ENCODE assay signal across 22 cellular contexts in genomic region chr14:101506211-101506920, GRCh38. TPM values are rescaled to one million over a fixed set of nuclear protein-coding genes. Genes with fewer than 3 reads are reported as not detected.
DNase-seq lines count a peak whose midpoint lies in the region; ATAC-seq and TF ChIP-seq lines count a peak whose summit lies in the region.
"Had no signal": no experiment of that assay in that cellular context is flagged by ENCODE, and none has a peak within 500 bp of the region (broad histone marks: within the 10 kb centered on the region; RNA-seq: fewer than 3 reads in every experiment).

No MANE protein-coding gene starts in this region.

- TF ChIP-seq CTCF in dorsolateral prefrontal cortex (IDR thresholded peaks at IDR 0.05 in 54 of 56, conservative IDR thresholded peaks at IDR 0.05 in 2 of 56; ENCODE audit: low read depth in 1 of 56, partially characterized antibody in 56 of 56): no peak
- no peak for TF ChIP-seq CTCF in upper lobe of right lung (IDR thresholded peaks at IDR 0.05)

- no peak for ATAC-seq in upper lobe of right lung
- ATAC-seq: GM23338; stimulated activated effector memory CD8-positive, alpha-beta T cell treated with anti-CD3 and anti-CD28 coated beads, Interleukin-12 subunit alpha, Interleukin-12 subunit beta, amount 100 ng/mL, for 72 hours had no signal

- H3K9me3 Mint-ChIP-seq in activated naive CD4-positive, alpha-beta T cell treated with anti-CD3 and anti-CD28 coated beads for 36 hours: no peaks in the 10 kb centered on the region
- H3K9me3 Mint-ChIP-seq: GM23338; stimulated activated effector memory CD8-positive, alpha-beta T cell treated with anti-CD3 and anti-CD28 coated beads, Interleukin-12 subunit alpha, Interleukin-12 subunit beta, amount 100 ng/mL, for 72 hours had no signal

- no peaks in the 10 kb centered on the region for H3K4me1 Mint-ChIP-seq in activated naive CD4-positive, alpha-beta T cell treated with anti-CD3 and anti-CD28 coated beads for 36 hours (ENCODE audit: low read depth)
- H3K4me1 Mint-ChIP-seq: GM23338; stimulated activated effector memory CD8-positive, alpha-beta T cell treated with anti-CD3 and anti-CD28 coated beads, Interleukin-12 subunit alpha, Interleukin-12 subunit beta, amount 100 ng/mL, for 72 hours had no signal

- intact Hi-C loops in activated naive CD4-positive, alpha-beta T cell treated with anti-CD3 and anti-CD28 coated beads for 36 hours (cut with micrococcal nuclease): no loop called here
- intact Hi-C loops in dorsolateral prefrontal cortex (cut with DNase I) (no loop called here), upper lobe of right lung (cut with DNase I) (no loop called here)

- H3K27me3 ChIP-seq in dorsolateral prefrontal cortex: peaks cover 0 to 12% (median 0%) of the 10 kb centered on the region in 45 donors
- no peaks in the 10 kb centered on the region for H3K27me3 ChIP-seq in upper lobe of right lung
- H3K27me3 ChIP-seq: BE2C, tibial nerve had no signal

- CTCF ChIA-PET in activated naive CD4-positive, alpha-beta T cell treated with anti-CD3 and anti-CD28 coated beads for 36 hours (lab: Charles Lee): interaction anchor here (0.5 kb wide), 1 partner anchor 198 kb away, joined by 3 read pairs; no protein-coding TSS in a partner anchor

- no peaks in the 10 kb centered on the region for H3K36me3 ChIP-seq in upper lobe of right lung
- H3K36me3 ChIP-seq: BE2C, tibial nerve had no signal

- no peaks in the 10 kb centered on the region for H3K4me1 ChIP-seq in upper lobe of right lung
- H3K4me1 ChIP-seq: BE2C, tibial nerve had no signal

- no peak overlapping the region for H3K27ac Mint-ChIP-seq in activated naive CD4-positive, alpha-beta T cell treated with anti-CD3 and anti-CD28 coated beads for 36 hours
- H3K27ac Mint-ChIP-seq: GM23338; stimulated activated effector memory CD8-positive, alpha-beta T cell treated with anti-CD3 and anti-CD28 coated beads, Interleukin-12 subunit alpha, Interleukin-12 subunit beta, amount 100 ng/mL, for 72 hours had no signal

- H3K27ac ChIP-seq in dorsolateral prefrontal cortex (no peak overlapping the region), upper lobe of right lung (no peak overlapping the region)
- H3K27ac ChIP-seq: tibial nerve had no signal

- H3K9me3 ChIP-seq in upper lobe of right lung: no peaks in the 10 kb centered on the region
- H3K9me3 ChIP-seq: BE2C had no signal

- H3K4me3 Mint-ChIP-seq in activated naive CD4-positive, alpha-beta T cell treated with anti-CD3 and anti-CD28 coated beads for 36 hours: no peak overlapping the region
- H3K4me3 Mint-ChIP-seq: GM23338; stimulated activated effector memory CD8-positive, alpha-beta T cell treated with anti-CD3 and anti-CD28 coated beads, Interleukin-12 subunit alpha, Interleukin-12 subunit beta, amount 100 ng/mL, for 72 hours had no signal

- no peak overlapping the region for H3K4me3 ChIP-seq in dorsolateral prefrontal cortex
- no peak overlapping the region for H3K4me3 ChIP-seq in upper lobe of right lung
- H3K4me3 ChIP-seq: GM23338, tibial nerve had no signal

- DNase-seq in activated naive CD4-positive, alpha-beta T cell treated with anti-CD3 and anti-CD28 coated beads for 36 hours: peak; percentile 1
- DNase-seq in activated naive CD4-positive, alpha-beta T cell treated with Interleukin-2 at 50 U/mL for 16 hours: no peak
- DNase-seq in dorsolateral prefrontal cortex (peak in 7 of 10 donors; percentile 8 to 34 (median 27)), mesenteric fat pad (ENCODE audit: low spot score) (peak; percentile 84), upper lobe of right lung (peak; percentile 51), iPS-NIHi11 (ENCODE audit: low spot score) (no peak), D341Med (ENCODE audit: low spot score) (no peak)
- no peak for DNase-seq in stimulated activated CD4-positive, alpha-beta T cell treated with anti-CD3 and anti-CD28 coated beads, Interleukin-4, amount 100 ng/mL, for 24 hours
- DNase-seq: activated CD4-positive, alpha-beta T cell treated with anti-CD3 and anti-CD28 coated beads for 1 hour; BE2C; KG1; midbrain; NCI-H2029; NK-92 treated with Interleukin-12 subunit alpha and Interleukin-12 subunit beta, amount 100 ng/mL, for 24 hours; retina; T-helper 9 cell had no signal

- no peaks in the 10 kb centered on the region for H3K27me3 Mint-ChIP-seq in activated naive CD4-positive, alpha-beta T cell treated with anti-CD3 and anti-CD28 coated beads for 36 hours (ENCODE audit: low read depth)

- no peaks in the 10 kb centered on the region for H3K36me3 Mint-ChIP-seq in activated naive CD4-positive, alpha-beta T cell treated with anti-CD3 and anti-CD28 coated beads for 36 hours (ENCODE audit: low read depth)
- H3K36me3 Mint-ChIP-seq: stimulated activated effector memory CD8-positive, alpha-beta T cell treated with anti-CD3 and anti-CD28 coated beads, Interleukin-12 subunit alpha, Interleukin-12 subunit beta, amount 100 ng/mL, for 72 hours had no signal

RNA-seq across cellular contexts. Expression of gene DIO3, which starts 54.9 kb away (rescaled TPM):
- not detected for total RNA-seq in activated naive CD4-positive, alpha-beta T cell treated with anti-CD3 and anti-CD28 coated beads for 36 hours
- total RNA-seq in dorsolateral prefrontal cortex (1 to 10 TPM in 43 of 120 experiments, under 1 TPM in 72, not detected in 5; 0.20 to 3.3 (median 0.79) TPM), mesenteric fat pad (6.4 TPM), upper lobe of right lung (0.67 TPM)
- total RNA-seq: A172, G401, NCI-H460 had no signal

Comparison
In these comparisons a context has a peak if more than half of its experiments do, and no peak if none do; other contexts are left out.
1. DNase-seq: peak in activated naive CD4-positive, alpha-beta T cell treated with anti-CD3 and anti-CD28 coated beads for 36 hours (single experiment), dorsolateral prefrontal cortex (7 of 10), mesenteric fat pad (single experiment) and upper lobe of right lung (single experiment); none in activated naive CD4-positive, alpha-beta T cell treated with Interleukin-2 at 50 U/mL for 16 hours (single experiment), iPS-NIHi11 (single experiment), D341Med (single experiment) and stimulated activated CD4-positive, alpha-beta T cell treated with anti-CD3 and anti-CD28 coated beads, Interleukin-4, amount 100 ng/mL, for 24 hours (single experiment).